In the genomic region with DNA sequence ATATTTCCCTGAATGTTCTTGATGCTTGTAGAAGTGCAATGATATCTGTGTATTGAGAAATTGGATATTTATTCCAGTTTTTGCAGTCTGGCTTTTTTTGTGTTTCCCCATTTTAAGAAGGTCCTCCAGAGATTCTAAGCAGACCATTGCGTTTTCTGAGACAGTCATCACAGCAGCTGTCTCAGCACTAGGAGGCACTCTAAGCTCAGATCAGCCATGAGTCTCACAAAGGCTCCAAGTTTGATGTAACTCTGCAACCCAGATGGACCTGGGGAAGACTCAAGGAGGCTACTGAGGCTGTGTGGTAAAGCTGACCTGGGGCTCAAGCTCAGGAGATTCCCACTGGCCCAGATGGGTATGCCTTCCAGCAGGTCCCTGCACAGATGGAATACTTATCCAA, we compare ENCODE assay signal across 24 cellular contexts.
DNase-seq lines count a peak whose midpoint lies in the region; ATAC-seq and TF ChIP-seq lines count a peak whose summit lies in the region.
"Had no signal": no experiment of that assay in that cellular context is flagged by ENCODE, and none has a peak within 500 bp of the region (broad histone marks: within the 10 kb centered on the region; RNA-seq: fewer than 3 reads in every experiment).

No MANE protein-coding gene starts in this region.

- H3K56ac ChIP-seq in H9 (ENCODE audit: insufficient read length, low read depth, low read length) (no peak overlapping the region), mesendoderm (ENCODE audit: low read length) (no peak overlapping the region)

- H3K27ac ChIP-seq in H9 (ENCODE audit: insufficient read length, low read depth, low read length) (no peak overlapping the region), OCI-LY1 (ENCODE audit: low read depth, low read length, poor library complexity, severe bottlenecking) (no peak overlapping the region), mesendoderm (ENCODE audit: low read depth, low read length) (no peak overlapping the region), MM.1S (ENCODE audit: low read length) (no peak overlapping the region)
- H3K27ac ChIP-seq: A549, heart left ventricle, lower lobe of right lung, right lobe of liver had no signal

- H3K9me3 Mint-ChIP-seq in H9: peaks cover 52 to 62% of the 10 kb centered on the region in 2 experiments
- H3K9me3 Mint-ChIP-seq in natural killer cell treated with Interleukin-12 subunit alpha and Interleukin-12 subunit beta and Interleukin-15 and Interleukin-18, amount 100 ng/mL, for 72 hours: peaks cover 3% of the 10 kb centered on the region

- no peak overlapping the region for H3K4me2 ChIP-seq in H9 (ENCODE audit: insufficient read depth, insufficient read length, low read length)
- H3K4me2 ChIP-seq in OCI-LY1 (ENCODE audit: low read length): no peak overlapping the region
- H3K4me2 ChIP-seq in mesendoderm (ENCODE audit: low read length): no peak overlapping the region
- H3K4me2 ChIP-seq in MM.1S (ENCODE audit: low read depth, low read length): no peak overlapping the region
- H3K4me2 ChIP-seq: A549 had no signal

- no peak overlapping the region for H2BK12ac ChIP-seq in H9 (ENCODE audit: insufficient read length, low read depth, low read length)

- no peak overlapping the region for H4K91ac ChIP-seq in H9 (ENCODE audit: insufficient read length, low read depth, low read length)

- TF ChIP-seq CTCF in H9 (conservative IDR thresholded peaks at IDR 0.05): peak; percentile 58; the same call in 2 of the 3 replicates
- peak; percentile 45; the same call in 1 of the 2 replicates for TF ChIP-seq CTCF in OCI-LY1 (IDR thresholded peaks at IDR 0.05; ENCODE audit: low read length)
- TF ChIP-seq CTCF in MM.1S (IDR thresholded peaks at IDR 0.05; ENCODE audit: low read length): no peak

- peak; percentile 3 for DNase-seq in NCI-H1092 treated with DMSO at 0.1 percent for 48 hours (lab: John Stamatoyannopoulos, UW)
- no peak for DNase-seq in NCI-H1092 (lab: John Stamatoyannopoulos, UW)
- DNase-seq in H9: peak; percentile 33
- DNase-seq in mesendoderm: peak; percentile 54
- DNase-seq in natural killer cell treated with Interleukin-12 subunit alpha and Interleukin-12 subunit beta and Interleukin-15 and Interleukin-18, amount 100 ng/mL, for 72 hours (ENCODE audit: low spot score): no peak
- no peak for DNase-seq in erythroblast (lab: John Stamatoyannopoulos, UW)
- DNase-seq in MM.1S: no peak
- DNase-seq: activated CD4-positive, alpha-beta T cell treated with anti-CD3 and anti-CD28 coated beads, Interleukin-2, amount 50 U/mL, for 1 hour; activated naive CD4-positive, alpha-beta T cell; CD4-positive, CD25-positive, alpha-beta regulatory T cell; cerebellar nuclear complex; DND-41; effector memory CD8-positive, alpha-beta T cell; heart left ventricle; lower lobe of right lung; NCI-H2107; NCI-H526 treated with DMSO at 0.1 percent for 48 hours; right lobe of liver; RPMI8226; stimulated activated naive CD4-positive, alpha-beta T cell treated with Interleukin-2 at 50 U/mL for 16 hours; T-cell; trophoblast cell had no signal

- no peak overlapping the region for H4K8ac ChIP-seq in H9 (replicated peaks; ENCODE audit: insufficient read length, low read depth, low read length)
- H4K8ac ChIP-seq in mesendoderm (ENCODE audit: low read depth, low read length): no peak overlapping the region

- TF ChIP-seq POLR2A in erythroblast (IDR thresholded peaks at IDR 0.05; ENCODE audit: low read length): no peak

- H2AK5ac ChIP-seq in H9 (ENCODE audit: insufficient read length, low read length) (no peak overlapping the region), mesendoderm (ENCODE audit: low read length) (no peak overlapping the region)

- H3K27me3 ChIP-seq in H9 (ENCODE audit: insufficient read depth, low read length) (no peaks in the 10 kb centered on the region), OCI-LY1 (ENCODE audit: insufficient read depth, low read length) (no peaks in the 10 kb centered on the region), mesendoderm (ENCODE audit: insufficient read depth, low read length, poor library complexity) (no peaks in the 10 kb centered on the region), MM.1S (replicated peaks; ENCODE audit: insufficient read depth, low read length) (no peaks in the 10 kb centered on the region)
- H3K27me3 ChIP-seq: right lobe of liver had no signal

- H3K4me1 Mint-ChIP-seq in H9: no peaks in the 10 kb centered on the region
- H3K4me1 Mint-ChIP-seq in natural killer cell treated with Interleukin-12 subunit alpha and Interleukin-12 subunit beta and Interleukin-15 and Interleukin-18, amount 100 ng/mL, for 72 hours (ENCODE audit: low read depth in 2 of 2): no peaks in the 10 kb centered on the region
- H3K4me1 Mint-ChIP-seq: CD4-positive, CD25-positive, alpha-beta regulatory T cell; T-cell had no signal

- H2AFZ ChIP-seq in H9 (ENCODE audit: low read length) (no peak overlapping the region), OCI-LY1 (ENCODE audit: low read length) (no peak overlapping the region), MM.1S (ENCODE audit: low read length) (no peak overlapping the region)

- no peaks in the 10 kb centered on the region; a peak in 1 of 7 replicates for H3K36me3 Mint-ChIP-seq in H9 (ENCODE audit: insufficient read depth in 1 of 3, low read depth in 3 of 3)
- no peaks in the 10 kb centered on the region for H3K36me3 Mint-ChIP-seq in natural killer cell treated with Interleukin-12 subunit alpha and Interleukin-12 subunit beta and Interleukin-15 and Interleukin-18, amount 100 ng/mL, for 72 hours
- H3K36me3 Mint-ChIP-seq: CD4-positive, CD25-positive, alpha-beta regulatory T cell; T-cell had no signal

- no peaks in the 10 kb centered on the region for H4K20me1 ChIP-seq in H9 (ENCODE audit: control insufficient read depth, insufficient read depth, insufficient read length)
- no peaks in the 10 kb centered on the region for H4K20me1 ChIP-seq in OCI-LY1 (ENCODE audit: insufficient read depth, low read length)
- no peaks in the 10 kb centered on the region for H4K20me1 ChIP-seq in MM.1S (ENCODE audit: insufficient read depth, low read length)

- no peak overlapping the region for H3T11ph ChIP-seq in H9 (ENCODE audit: low read length)

- H3K4ac ChIP-seq in H9 (ENCODE audit: low read depth, low read length) (no peak overlapping the region), mesendoderm (ENCODE audit: low read depth, low read length) (no peak overlapping the region)

- no peak overlapping the region for H3K18ac ChIP-seq in H9 (ENCODE audit: insufficient read length, low read depth, low read length)
- H3K18ac ChIP-seq in mesendoderm (ENCODE audit: low read length): no peak overlapping the region

- ATAC-seq in natural killer cell treated with Interleukin-12 subunit alpha and Interleukin-12 subunit beta and Interleukin-15 and Interleukin-18, amount 100 ng/mL, for 72 hours: no peak
- ATAC-seq: A549; effector memory CD8-positive, alpha-beta T cell; heart left ventricle; lower lobe of right lung; right lobe of liver; T-cell had no signal

- H3K23ac ChIP-seq in H9 (ENCODE audit: insufficient read length, low read depth, low read length) (no peak overlapping the region), mesendoderm (ENCODE audit: low read length) (no peak overlapping the region)

- H3K4me3 Mint-ChIP-seq in H9: no peak overlapping the region
- H3K4me3 Mint-ChIP-seq in natural killer cell treated with Interleukin-12 subunit alpha and Interleukin-12 subunit beta and Interleukin-15 and Interleukin-18, amount 100 ng/mL, for 72 hours: no peak overlapping the region
- H3K4me3 Mint-ChIP-seq: CD4-positive, CD25-positive, alpha-beta regulatory T cell; effector memory CD8-positive, alpha-beta T cell; T-cell had no signal

- H3K14ac ChIP-seq in H9 (ENCODE audit: insufficient read depth, low read length): no peak overlapping the region

- H3K9me2 ChIP-seq in OCI-LY1 (ENCODE audit: low read depth, low read length): no peaks in the 10 kb centered on the region
- no peaks in the 10 kb centered on the region for H3K9me2 ChIP-seq in MM.1S (replicated peaks; ENCODE audit: insufficient read depth, low read length)

- H3K36me3 ChIP-seq in OCI-LY1 (ENCODE audit: insufficient read depth, low read length) (no peaks in the 10 kb centered on the region), mesendoderm (ENCODE audit: control insufficient read depth, insufficient read depth, low read length) (no peaks in the 10 kb centered on the region), MM.1S (replicated peaks; ENCODE audit: insufficient read depth, low read length) (no peaks in the 10 kb centered on the region)
- H3K36me3 ChIP-seq: heart left ventricle, lower lobe of right lung, right lobe of liver had no signal

- H2BK15ac ChIP-seq in H9 (ENCODE audit: low read depth, low read length) (no peak overlapping the region), mesendoderm (replicated peaks; ENCODE audit: low read depth) (no peak overlapping the region)

- H3K4me3 ChIP-seq in OCI-LY1 (ENCODE audit: low read depth, low read length, poor library complexity, severe bottlenecking) (no peak overlapping the region), mesendoderm (ENCODE audit: low read length) (no peak overlapping the region), MM.1S (ENCODE audit: low read length) (no peak overlapping the region)
- H3K4me3 ChIP-seq: A549, heart left ventricle, lower lobe of right lung, right lobe of liver had no signal

- no peaks in the 10 kb centered on the region for H3K4me1 ChIP-seq in H9 (ENCODE audit: insufficient read depth, low read length)
- H3K4me1 ChIP-seq in OCI-LY1 (ENCODE audit: insufficient read depth, low read length, severe bottlenecking): no peaks in the 10 kb centered on the region
- no peaks in the 10 kb centered on the region for H3K4me1 ChIP-seq in mesendoderm (ENCODE audit: control insufficient read depth, low read depth, low read length)
- H3K4me1 ChIP-seq in MM.1S (ENCODE audit: low read length): no peaks in the 10 kb centered on the region
- H3K4me1 ChIP-seq: A549, heart left ventricle, lower lobe of right lung, right lobe of liver had no signal

- H3K27ac Mint-ChIP-seq in H9: no peak overlapping the region
- no peak overlapping the region for H3K27ac Mint-ChIP-seq in natural killer cell treated with Interleukin-12 subunit alpha and Interleukin-12 subunit beta and Interleukin-15 and Interleukin-18, amount 100 ng/mL, for 72 hours
- H3K27ac Mint-ChIP-seq: CD4-positive, CD25-positive, alpha-beta regulatory T cell; effector memory CD8-positive, alpha-beta T cell; T-cell had no signal

- H3K27me3 Mint-ChIP-seq in H9 (ENCODE audit: low read depth): no peaks in the 10 kb centered on the region
- H3K27me3 Mint-ChIP-seq in natural killer cell treated with Interleukin-12 subunit alpha and Interleukin-12 subunit beta and Interleukin-15 and Interleukin-18, amount 100 ng/mL, for 72 hours: peaks cover 0 to 5% of the 10 kb centered on the region in 2 donors
- H3K27me3 Mint-ChIP-seq: CD4-positive, CD25-positive, alpha-beta regulatory T cell; effector memory CD8-positive, alpha-beta T cell; T-cell had no signal

- H3K9me3 ChIP-seq in H9 (ENCODE audit: control insufficient read depth, low read depth, low read length) (peaks cover 7% of the 10 kb centered on the region), OCI-LY1 (ENCODE audit: low read length) (no peaks in the 10 kb centered on the region), MM.1S (replicated peaks; ENCODE audit: insufficient read depth, low read length) (no peaks in the 10 kb centered on the region; the same call in 1 of the 2 replicates)
- H3K9me3 ChIP-seq: A549, heart left ventricle, lower lobe of right lung, right lobe of liver had no signal

- no peak overlapping the region for H2BK120ac ChIP-seq in H9 (ENCODE audit: low read depth, low read length, poor library complexity, severe bottlenecking)
- H2BK120ac ChIP-seq in mesendoderm (ENCODE audit: low read depth, low read length): no peak overlapping the region

- no peaks in the 10 kb centered on the region for H3F3A ChIP-seq in OCI-LY1 (ENCODE audit: insufficient read depth, low read length)
- H3F3A ChIP-seq in MM.1S (ENCODE audit: insufficient read depth, low read length): no peaks in the 10 kb centered on the region

- H3K23me2 ChIP-seq in H9 (ENCODE audit: insufficient read length, low read depth, low read length, poor library complexity, severe bottlenecking): no peaks in the 10 kb centered on the region

- no peak overlapping the region for H2BK20ac ChIP-seq in H9 (ENCODE audit: low read depth, low read length, poor library complexity, severe bottlenecking)

- no CpG with 5 or more reads among the region's 1 CpG for WGBS in H9 (ENCODE audit: extremely low coverage, insufficient read length, low lambda C conversion rate)
- no CpG with 5 or more reads among the region's 1 CpG for WGBS in mesendoderm (ENCODE audit: extremely low coverage, insufficient coverage, low lambda C conversion rate)

- H2BK5ac ChIP-seq in H9 (ENCODE audit: insufficient read length, low read length): no peak overlapping the region
- H2BK5ac ChIP-seq in mesendoderm (ENCODE audit: low read length): no peak overlapping the region

- no peaks in the 10 kb centered on the region for H3K79me2 ChIP-seq in H9 (ENCODE audit: insufficient read depth, low read length)
- no peaks in the 10 kb centered on the region for H3K79me2 ChIP-seq in OCI-LY1 (ENCODE audit: insufficient read depth, low read length)
- H3K79me2 ChIP-seq in mesendoderm (ENCODE audit: control insufficient read depth, insufficient read depth, low read length): no peaks in the 10 kb centered on the region
- H3K79me2 ChIP-seq in MM.1S (ENCODE audit: low read length): no peaks in the 10 kb centered on the region

- no peak overlapping the region for H4K5ac ChIP-seq in H9 (ENCODE audit: insufficient read length, low read depth, low read length)
- H4K5ac ChIP-seq in mesendoderm (ENCODE audit: low read length): no peak overlapping the region

- no peak overlapping the region for H3K9ac ChIP-seq in H9 (ENCODE audit: extremely low read depth, insufficient read length, low read length)
- H3K9ac ChIP-seq in OCI-LY1 (ENCODE audit: low read length): no peak overlapping the region
- no peak overlapping the region for H3K9ac ChIP-seq in mesendoderm (ENCODE audit: low read length)
- H3K9ac ChIP-seq in MM.1S (ENCODE audit: low read length): no peak overlapping the region

- H3K79me1 ChIP-seq in H9 (ENCODE audit: insufficient read depth, low read depth, low read length, poor library complexity, severe bottlenecking): no peaks in the 10 kb centered on the region
- H3K79me1 ChIP-seq in mesendoderm (ENCODE audit: low read length): no peaks in the 10 kb centered on the region

Comparison
In these comparisons a context has a peak if more than half of its experiments do, and no peak if none do; other contexts are left out.
1. DNase-seq: peak in NCI-H1092 treated with DMSO at 0.1 percent for 48 hours (single experiment), H9 (single experiment) and mesendoderm (single experiment); none in NCI-H1092 (single experiment), natural killer cell treated with Interleukin-12 subunit alpha and Interleukin-12 subunit beta and Interleukin-15 and Interleukin-18, amount 100 ng/mL, for 72 hours (single experiment), erythroblast (0 of 2) and MM.1S (single experiment).